ENCODE assay signal across 19 cellular contexts in genomic region chr15:76983588-76984379, GRCh38. TPM values are rescaled to one million over a fixed set of nuclear protein-coding genes. Genes with fewer than 3 reads are reported as not detected.
DNase-seq lines count a peak whose midpoint lies in the region; ATAC-seq and TF ChIP-seq lines count a peak whose summit lies in the region.
"Had no signal": no experiment of that assay in that cellular context is flagged by ENCODE, and none has a peak within 500 bp of the region (broad histone marks: within the 10 kb centered on the region; RNA-seq: fewer than 3 reads in every experiment).

No MANE protein-coding gene starts in this region.

- no peaks in the 10 kb centered on the region for H3K9me3 Mint-ChIP-seq in endodermal cell
- H3K9me3 Mint-ChIP-seq in stimulated activated memory B cell treated with anti-CD40 and anti-IgM and Interleukin-4, amounts not matched to agents 10 μg/mL and 1 μg/mL and 100 μg/mL, for 72 hours: no peaks in the 10 kb centered on the region
- no peaks in the 10 kb centered on the region for H3K9me3 Mint-ChIP-seq in activated T-helper 17 cell treated with anti-CD3 and anti-CD28 coated beads, Interleukin-2, amount 50 U/mL, for 72 hours

- no peaks in the 10 kb centered on the region for H3K36me3 Mint-ChIP-seq in endodermal cell (ENCODE audit: low read depth)
- no peaks in the 10 kb centered on the region for H3K36me3 Mint-ChIP-seq in stimulated activated memory B cell treated with anti-CD40 and anti-IgM and Interleukin-4, amounts not matched to agents 10 μg/mL and 1 μg/mL and 100 μg/mL, for 72 hours
- H3K36me3 Mint-ChIP-seq in activated T-helper 17 cell treated with anti-CD3 and anti-CD28 coated beads, Interleukin-2, amount 50 U/mL, for 72 hours (ENCODE audit: low read depth): peaks cover 7% of the 10 kb centered on the region
- H3K36me3 Mint-ChIP-seq: activated naive CD8-positive, alpha-beta T cell treated with anti-CD3 and anti-CD28 coated beads, Interleukin-2, amount 10 ng/mL, durations not matched to agents 7 days and 5 days had no signal

- peak overlapping the region; percentile 32 for H3K27ac Mint-ChIP-seq in endodermal cell
- H3K27ac Mint-ChIP-seq in stimulated activated memory B cell treated with anti-CD40 and anti-IgM and Interleukin-4, amounts not matched to agents 10 μg/mL and 1 μg/mL and 100 μg/mL, for 72 hours: no peak overlapping the region
- no peak overlapping the region for H3K27ac Mint-ChIP-seq in activated T-helper 17 cell treated with anti-CD3 and anti-CD28 coated beads, Interleukin-2, amount 50 U/mL, for 72 hours
- H3K27ac Mint-ChIP-seq: activated naive CD8-positive, alpha-beta T cell treated with anti-CD3 and anti-CD28 coated beads, Interleukin-2, amount 10 ng/mL, durations not matched to agents 7 days and 5 days; nephron had no signal

- no peak for TF ChIP-seq CTCF in endodermal cell (conservative IDR thresholded peaks at IDR 0.05)

- no peak overlapping the region for H3K9ac ChIP-seq in endodermal cell (ENCODE audit: extremely low read depth, low read length, poor library complexity, severe bottlenecking)

- DNase-seq in DMS 273 (lab: John Stamatoyannopoulos, UW; ENCODE audit: unreplicated experiment): peak; percentile 8
- DNase-seq in DMS 273 treated with DMSO at 0.1 percent for 48 hours (lab: John Stamatoyannopoulos, UW): no peak
- DNase-seq in NOMO-1 treated with DMSO at 0.1 percent for 48 hours (lab: John Stamatoyannopoulos, UW; ENCODE audit: unreplicated experiment): peak; percentile 83
- DNase-seq in endodermal cell: peak; percentile 36
- no peak for DNase-seq in stimulated activated CD4-positive, alpha-beta T cell treated with anti-CD3 and anti-CD28 coated beads, Interleukin-4, amount 100 ng/mL, for 1 hour
- no peak for DNase-seq in activated CD4-positive, alpha-beta T cell treated with anti-CD3 and anti-CD28 coated beads for 48 hours
- DNase-seq: activated CD8-positive, alpha-beta memory T cell treated with anti-CD3 and anti-CD28 coated beads, Interleukin-2, amount 50 U/mL, for 4 hours; activated naive CD8-positive, alpha-beta T cell treated with anti-CD3 and anti-CD28 coated beads, Interleukin-2, amount 10 ng/mL, durations not matched to agents 7 days and 5 days; NCI-H1436 treated with DMSO at 0.1 percent for 48 hours; NCI-H524 treated with DMSO at 0.1 percent for 48 hours; SJCRH30; stomach; WERI-Rb-1 had no signal

- 88 to 100% methylated on average over 2 to 4 of the region's 4 CpGs for WGBS in endodermal cell (ENCODE audit: insufficient coverage in 1 of 2, insufficient read length in 1 of 2), 2 experiments

- no peaks in the 10 kb centered on the region for H3K36me3 ChIP-seq in endodermal cell (ENCODE audit: control insufficient read depth, insufficient read depth, low read length)
- H3K36me3 ChIP-seq: SJCRH30, stomach, WERI-Rb-1 had no signal

- ATAC-seq in stimulated activated memory B cell treated with anti-CD40 and anti-IgM and Interleukin-4, amounts not matched to agents 10 μg/mL and 1 μg/mL and 100 μg/mL, for 72 hours: peak; percentile 48
- ATAC-seq in activated T-helper 17 cell treated with anti-CD3 and anti-CD28 coated beads, Interleukin-2, amount 50 U/mL, for 72 hours (replicated peaks): no peak

- no peak overlapping the region for H3K27ac ChIP-seq in endodermal cell (ENCODE audit: low read depth, low read length)
- H3K27ac ChIP-seq: 22Rv1, epithelial cell of prostate, SJCRH30, WERI-Rb-1 had no signal

- no peaks in the 10 kb centered on the region for H3K9me3 ChIP-seq in endodermal cell (ENCODE audit: control insufficient read depth, low read length)
- H3K9me3 ChIP-seq: SJCRH30, stomach had no signal

- no peaks in the 10 kb centered on the region for H3K27me3 ChIP-seq in endodermal cell (ENCODE audit: control insufficient read depth, insufficient read depth, low read length, poor library complexity, severe bottlenecking)
- H3K27me3 ChIP-seq: SJCRH30 had no signal

- H3K4me1 ChIP-seq in endodermal cell (ENCODE audit: control insufficient read depth, insufficient read depth, low read length): peaks cover 1% of the 10 kb centered on the region
- H3K4me1 ChIP-seq: SJCRH30 had no signal

- H3K4me3 ChIP-seq in endodermal cell (ENCODE audit: low read length): no peak overlapping the region
- H3K4me3 ChIP-seq: SJCRH30, stomach had no signal

- H3K4me1 Mint-ChIP-seq in endodermal cell: peaks cover 17% of the 10 kb centered on the region
- peaks cover 13% of the 10 kb centered on the region for H3K4me1 Mint-ChIP-seq in stimulated activated memory B cell treated with anti-CD40 and anti-IgM and Interleukin-4, amounts not matched to agents 10 μg/mL and 1 μg/mL and 100 μg/mL, for 72 hours
- H3K4me1 Mint-ChIP-seq in activated T-helper 17 cell treated with anti-CD3 and anti-CD28 coated beads, Interleukin-2, amount 50 U/mL, for 72 hours: peaks cover 11% of the 10 kb centered on the region
- H3K4me1 Mint-ChIP-seq: nephron had no signal

- no peaks in the 10 kb centered on the region for H3K27me3 Mint-ChIP-seq in endodermal cell (ENCODE audit: insufficient read depth)
- peaks cover 9% of the 10 kb centered on the region for H3K27me3 Mint-ChIP-seq in stimulated activated memory B cell treated with anti-CD40 and anti-IgM and Interleukin-4, amounts not matched to agents 10 μg/mL and 1 μg/mL and 100 μg/mL, for 72 hours
- peaks cover 3% of the 10 kb centered on the region for H3K27me3 Mint-ChIP-seq in activated T-helper 17 cell treated with anti-CD3 and anti-CD28 coated beads, Interleukin-2, amount 50 U/mL, for 72 hours
- H3K27me3 Mint-ChIP-seq: activated naive CD8-positive, alpha-beta T cell treated with anti-CD3 and anti-CD28 coated beads, Interleukin-2, amount 10 ng/mL, durations not matched to agents 7 days and 5 days had no signal

- no peak overlapping the region for H3K4me3 Mint-ChIP-seq in endodermal cell
- H3K4me3 Mint-ChIP-seq in stimulated activated memory B cell treated with anti-CD40 and anti-IgM and Interleukin-4, amounts not matched to agents 10 μg/mL and 1 μg/mL and 100 μg/mL, for 72 hours: no peak overlapping the region
- H3K4me3 Mint-ChIP-seq in activated T-helper 17 cell treated with anti-CD3 and anti-CD28 coated beads, Interleukin-2, amount 50 U/mL, for 72 hours: no peak overlapping the region
- H3K4me3 Mint-ChIP-seq: activated naive CD8-positive, alpha-beta T cell treated with anti-CD3 and anti-CD28 coated beads, Interleukin-2, amount 10 ng/mL, durations not matched to agents 7 days and 5 days; nephron had no signal

RNA-seq across cellular contexts. Expression of gene PSTPIP1, which starts 11.1 kb away (rescaled TPM):
- 1 to 10 TPM in 1 of 2 donors, under 1 TPM in 1; 0.29 to 1.5 TPM for total RNA-seq in endodermal cell
- 0.82 TPM for polyA plus RNA-seq in endodermal cell (2013, experiment 1 of 2)
- polyA plus RNA-seq in endodermal cell (2013, experiment 2 of 2): 0.58 TPM
- 100 to 1,000 TPM; 125 to 137 TPM for total RNA-seq in activated T-helper 17 cell treated with anti-CD3 and anti-CD28 coated beads, Interleukin-2, amount 50 U/mL, for 72 hours
- total RNA-seq: kidney epithelial cell had no signal

RNA-seq across cellular contexts. Expression of gene RCN2, which starts 52.2 kb away (rescaled TPM):
- total RNA-seq in endodermal cell: 100 to 1,000 TPM; 151 to 165 TPM
- polyA plus RNA-seq in endodermal cell (2013, experiment 1 of 2): 286 TPM
- polyA plus RNA-seq in endodermal cell (2013, experiment 2 of 2): 283 TPM
- 10 to 100 TPM; 18.1 to 27.5 TPM for total RNA-seq in activated T-helper 17 cell treated with anti-CD3 and anti-CD28 coated beads, Interleukin-2, amount 50 U/mL, for 72 hours

Comparison
In these comparisons a context has a peak if more than half of its experiments do, and no peak if none do; other contexts are left out.
1. DNase-seq: peak in DMS 273 (single experiment), NOMO-1 treated with DMSO at 0.1 percent for 48 hours (single experiment) and endodermal cell (single experiment); none in DMS 273 treated with DMSO at 0.1 percent for 48 hours (single experiment), stimulated activated CD4-positive, alpha-beta T cell treated with anti-CD3 and anti-CD28 coated beads, Interleukin-4, amount 100 ng/mL, for 1 hour (single experiment) and activated CD4-positive, alpha-beta T cell treated with anti-CD3 and anti-CD28 coated beads for 48 hours (single experiment).
2. RNA of gene PSTPIP1, which starts 11.1 kb away (total RNA-seq): 125 to 137 TPM in activated T-helper 17 cell treated with anti-CD3 and anti-CD28 coated beads, Interleukin-2, amount 50 U/mL, for 72 hours; 0.29 to 1.5 TPM in endodermal cell; every median in the first group is over 10 times any median in the second.
3. RNA of gene RCN2, which starts 52.2 kb away (total RNA-seq): 151 to 165 TPM in endodermal cell; 18.1 to 27.5 TPM in activated T-helper 17 cell treated with anti-CD3 and anti-CD28 coated beads, Interleukin-2, amount 50 U/mL, for 72 hours; every median in the first group is over 4 times any median in the second.